ENCODE assay signal across 1 cellular context in genomic region chr9:93467062-93467416, GRCh38.
TF ChIP-seq lines count a peak whose summit lies in the region.

No MANE protein-coding gene starts in this region.

TF ChIP-seq in HepG2, 621 proteins besides CTCF, POLR2A, EP300 and RAD21:
- peak; percentile 70; the same call in 1 of the 2 replicates for TF ChIP-seq NFE2 (CRISPR knock-in tag; IDR thresholded peaks at IDR 0.05)
- TF ChIP-seq ZNF772 (CRISPR knock-in tag; IDR thresholded peaks at IDR 0.05) = no peak
- peak; percentile 97 for TF ChIP-seq NFE2L2 (IDR thresholded peaks at IDR 0.05; ENCODE audit: low read length)
- peak; percentile 97 to 98 for TF ChIP-seq MAFK (conservative IDR thresholded peaks at IDR 0.05 in 1 of 2, IDR thresholded peaks at IDR 0.05 in 1 of 2; ENCODE audit: low read length in 2 of 2)
- TF ChIP-seq MAFF (IDR thresholded peaks at IDR 0.05; ENCODE audit: low read depth, low read length) = peak; percentile 97
